Comparison of ENCODE assay signal across 22 cellular contexts in genomic region chr5:94094793-94095441, GRCh38.
DNase-seq lines count a peak whose midpoint lies in the region; ATAC-seq, FAIRE-seq and TF ChIP-seq lines count a peak whose summit lies in the region.
"Had no signal": no experiment of that assay in that cellular context is flagged by ENCODE, and none has a peak within 500 bp of the region (broad histone marks: within the 10 kb centered on the region; RNA-seq: fewer than 3 reads in every experiment).

No MANE protein-coding gene starts in this region.

- no peaks in the 10 kb centered on the region for H3K36me3 ChIP-seq in effector memory CD4-positive, alpha-beta T cell (ENCODE audit: control insufficient read depth, insufficient read depth, low read length)

- H3K9me3 ChIP-seq in effector memory CD4-positive, alpha-beta T cell (ENCODE audit: control insufficient read depth, low read length): no peaks in the 10 kb centered on the region
- H3K9me3 ChIP-seq in H9 (ENCODE audit: control insufficient read depth, low read depth, low read length): no peaks in the 10 kb centered on the region

- no peak overlapping the region for H4K91ac ChIP-seq in H9 (ENCODE audit: insufficient read length, low read depth, low read length)

- H3K4me2 ChIP-seq in H9 (ENCODE audit: insufficient read depth, insufficient read length, low read length): no peak overlapping the region

- peaks cover 47% of the 10 kb centered on the region for H3K4me1 Mint-ChIP-seq in stimulated activated effector memory CD8-positive, alpha-beta T cell treated with anti-CD3 and anti-CD28 coated beads, Interleukin-12 subunit alpha, Interleukin-12 subunit beta, amount 100 ng/mL, for 72 hours
- H3K4me1 Mint-ChIP-seq in H9: peaks cover 3 to 9% of the 10 kb centered on the region in 2 experiments; a peak in 3 of 4 replicates

- H3K4ac ChIP-seq in H9 (ENCODE audit: low read depth, low read length): no peak overlapping the region

- no peak overlapping the region for H3K14ac ChIP-seq in H9 (ENCODE audit: insufficient read depth, low read length)

- H3K23ac ChIP-seq in H9 (ENCODE audit: insufficient read length, low read depth, low read length): no peak overlapping the region

- H3K27ac ChIP-seq in effector memory CD4-positive, alpha-beta T cell (ENCODE audit: insufficient read depth, low read length, poor library complexity, severe bottlenecking): no peak overlapping the region
- no peak overlapping the region for H3K27ac ChIP-seq in H9 (ENCODE audit: insufficient read length, low read depth, low read length)
- H3K27ac ChIP-seq: HL-60, SK-N-MC had no signal

- no peaks in the 10 kb centered on the region for H3K27me3 ChIP-seq in effector memory CD4-positive, alpha-beta T cell (replicated peaks; ENCODE audit: control insufficient read depth, insufficient read depth, low read length, poor library complexity, severe bottlenecking)
- no peaks in the 10 kb centered on the region for H3K27me3 ChIP-seq in H9 (ENCODE audit: insufficient read depth, low read length)

- no peaks in the 10 kb centered on the region for H4K20me1 ChIP-seq in H9 (ENCODE audit: control insufficient read depth, insufficient read depth, insufficient read length)

- no peak overlapping the region for H2AFZ ChIP-seq in H9 (ENCODE audit: low read length)

- no peak overlapping the region for H2BK15ac ChIP-seq in H9 (ENCODE audit: low read depth, low read length)

- H2BK120ac ChIP-seq in H9 (ENCODE audit: low read depth, low read length, poor library complexity, severe bottlenecking): no peak overlapping the region

- H2AK5ac ChIP-seq in H9 (ENCODE audit: insufficient read length, low read length): no peak overlapping the region

- no peaks in the 10 kb centered on the region for H3K23me2 ChIP-seq in H9 (ENCODE audit: insufficient read length, low read depth, low read length, poor library complexity, severe bottlenecking)

- no peak overlapping the region for H4K5ac ChIP-seq in H9 (ENCODE audit: insufficient read length, low read depth, low read length)

- H3K4me3 ChIP-seq in fibroblast of mammary gland (ENCODE audit: control insufficient read depth, low read depth, low read length): no peak overlapping the region
- H3K4me3 ChIP-seq in effector memory CD4-positive, alpha-beta T cell (ENCODE audit: insufficient read depth, low read depth, low read length, poor library complexity, severe bottlenecking): no peak overlapping the region
- H3K4me3 ChIP-seq: SK-N-MC had no signal

- H3K4me3 Mint-ChIP-seq in stimulated activated effector memory CD8-positive, alpha-beta T cell treated with anti-CD3 and anti-CD28 coated beads, Interleukin-12 subunit alpha, Interleukin-12 subunit beta, amount 100 ng/mL, for 72 hours: no peak overlapping the region
- no peak overlapping the region for H3K4me3 Mint-ChIP-seq in H9
- H3K4me3 Mint-ChIP-seq: B cell; CD4-positive, CD25-positive, alpha-beta regulatory T cell; T-cell had no signal

- peaks cover under 1% of the 10 kb centered on the region for H3K36me3 Mint-ChIP-seq in stimulated activated effector memory CD8-positive, alpha-beta T cell treated with anti-CD3 and anti-CD28 coated beads, Interleukin-12 subunit alpha, Interleukin-12 subunit beta, amount 100 ng/mL, for 72 hours
- H3K36me3 Mint-ChIP-seq in H9 (ENCODE audit: insufficient read depth in 1 of 3, low read depth in 3 of 3): peaks cover 2 to 16% (median 12%) of the 10 kb centered on the region in 3 experiments; a peak in 6 of 7 replicates

- H3K18ac ChIP-seq in H9 (ENCODE audit: insufficient read length, low read depth, low read length): no peak overlapping the region

- H3T11ph ChIP-seq in H9 (ENCODE audit: low read length): no peak overlapping the region

- peaks cover 5% of the 10 kb centered on the region for H3K9me3 Mint-ChIP-seq in stimulated activated effector memory CD8-positive, alpha-beta T cell treated with anti-CD3 and anti-CD28 coated beads, Interleukin-12 subunit alpha, Interleukin-12 subunit beta, amount 100 ng/mL, for 72 hours
- peaks cover 4 to 13% of the 10 kb centered on the region in 2 experiments; a peak in 4 of 5 replicates for H3K9me3 Mint-ChIP-seq in H9

- H2BK20ac ChIP-seq in H9 (ENCODE audit: low read depth, low read length, poor library complexity, severe bottlenecking): no peak overlapping the region

- H2BK12ac ChIP-seq in H9 (ENCODE audit: insufficient read length, low read depth, low read length): no peak overlapping the region

- no peak overlapping the region for H3K9ac ChIP-seq in H9 (ENCODE audit: extremely low read depth, insufficient read length, low read length)

- peak; percentile 7 for DNase-seq in RCC 7860 (ENCODE audit: low spot score)
- DNase-seq in fibroblast of mammary gland (ENCODE audit: low read depth): peak; percentile 13
- no peak for DNase-seq in stimulated activated effector memory CD8-positive, alpha-beta T cell treated with anti-CD3 and anti-CD28 coated beads, Interleukin-12 subunit alpha, Interleukin-12 subunit beta, amount 100 ng/mL, for 72 hours (ENCODE audit: low spot score in 2 of 2)
- DNase-seq in effector memory CD4-positive, alpha-beta T cell: no peak
- no peak for DNase-seq in H9
- DNase-seq: CD4-positive, CD25-positive, alpha-beta regulatory T cell; H7; KBM-7; NCI-H1436 treated with DMSO at 0.1 percent for 48 hours; NCI-H2029 treated with DMSO at 0.1 percent for 48 hours; NCI-H2171 treated with DMSO at 0.1 percent for 48 hours; NCI-H510A; NCI-H82; Right ventricle myocardium superior; T-cell had no signal

- no peak overlapping the region for H3K27ac Mint-ChIP-seq in stimulated activated effector memory CD8-positive, alpha-beta T cell treated with anti-CD3 and anti-CD28 coated beads, Interleukin-12 subunit alpha, Interleukin-12 subunit beta, amount 100 ng/mL, for 72 hours
- H3K27ac Mint-ChIP-seq in H9: no peak overlapping the region
- H3K27ac Mint-ChIP-seq: B cell; CD4-positive, CD25-positive, alpha-beta regulatory T cell; T-cell had no signal

- no peak for FAIRE-seq in RCC 7860 (lab: Jason Lieb, UNC)
- FAIRE-seq: G401.6, HTR-8/SVneo had no signal

- TF ChIP-seq CTCF in fibroblast of mammary gland (conservative IDR thresholded peaks at IDR 0.05; ENCODE audit: control insufficient read depth, insufficient read depth, low read depth, low read length) (no peak), H9 (conservative IDR thresholded peaks at IDR 0.05) (no peak)

- no peak overlapping the region for H2BK5ac ChIP-seq in H9 (ENCODE audit: insufficient read length, low read length)

- H3K79me1 ChIP-seq in H9 (ENCODE audit: insufficient read depth, low read depth, low read length, poor library complexity, severe bottlenecking): no peaks in the 10 kb centered on the region

- H3K56ac ChIP-seq in H9 (ENCODE audit: insufficient read length, low read depth, low read length): no peak overlapping the region

- no peaks in the 10 kb centered on the region; the same call in 1 of the 2 replicates for H3K27me3 Mint-ChIP-seq in H9 (ENCODE audit: low read depth)
- H3K27me3 Mint-ChIP-seq: B cell; CD4-positive, CD25-positive, alpha-beta regulatory T cell; T-cell had no signal

- no peaks in the 10 kb centered on the region for H3K4me1 ChIP-seq in effector memory CD4-positive, alpha-beta T cell (ENCODE audit: control insufficient read depth, insufficient read depth, low read length, poor library complexity, severe bottlenecking)
- H3K4me1 ChIP-seq in H9 (ENCODE audit: insufficient read depth, low read length): no peaks in the 10 kb centered on the region

- no CpG with 5 or more reads among the region's 4 CpGs for WGBS in H9 (ENCODE audit: extremely low coverage, insufficient read length, low lambda C conversion rate)

- no peak overlapping the region for H4K8ac ChIP-seq in H9 (replicated peaks; ENCODE audit: insufficient read length, low read depth, low read length)

- ATAC-seq in HG02610 (IDR thresholded peaks at IDR 0.05; ENCODE audit: unreplicated experiment): peak; percentile 33
- ATAC-seq in stimulated activated effector memory CD8-positive, alpha-beta T cell treated with anti-CD3 and anti-CD28 coated beads, Interleukin-12 subunit alpha, Interleukin-12 subunit beta, amount 100 ng/mL, for 72 hours: peak; percentile 40
- ATAC-seq in GM21529 (IDR thresholded peaks at IDR 0.05; ENCODE audit: unreplicated experiment): no peak
- ATAC-seq: T-cell had no signal

- H3K79me2 ChIP-seq in H9 (ENCODE audit: insufficient read depth, low read length): 0 out of 2 replicates have a peak, but pooled peaks cover 2% of the 10 kb centered on the region

Comparison
In these comparisons a context has a peak if more than half of its experiments do, and no peak if none do; other contexts are left out.
1. DNase-seq: peak in RCC 7860 (single experiment) and fibroblast of mammary gland (single experiment); none in stimulated activated effector memory CD8-positive, alpha-beta T cell treated with anti-CD3 and anti-CD28 coated beads, Interleukin-12 subunit alpha, Interleukin-12 subunit beta, amount 100 ng/mL, for 72 hours (0 of 2), effector memory CD4-positive, alpha-beta T cell (0 of 3) and H9 (single experiment).